ENCODE assay signal across 15 cellular contexts in the genomic region with DNA sequence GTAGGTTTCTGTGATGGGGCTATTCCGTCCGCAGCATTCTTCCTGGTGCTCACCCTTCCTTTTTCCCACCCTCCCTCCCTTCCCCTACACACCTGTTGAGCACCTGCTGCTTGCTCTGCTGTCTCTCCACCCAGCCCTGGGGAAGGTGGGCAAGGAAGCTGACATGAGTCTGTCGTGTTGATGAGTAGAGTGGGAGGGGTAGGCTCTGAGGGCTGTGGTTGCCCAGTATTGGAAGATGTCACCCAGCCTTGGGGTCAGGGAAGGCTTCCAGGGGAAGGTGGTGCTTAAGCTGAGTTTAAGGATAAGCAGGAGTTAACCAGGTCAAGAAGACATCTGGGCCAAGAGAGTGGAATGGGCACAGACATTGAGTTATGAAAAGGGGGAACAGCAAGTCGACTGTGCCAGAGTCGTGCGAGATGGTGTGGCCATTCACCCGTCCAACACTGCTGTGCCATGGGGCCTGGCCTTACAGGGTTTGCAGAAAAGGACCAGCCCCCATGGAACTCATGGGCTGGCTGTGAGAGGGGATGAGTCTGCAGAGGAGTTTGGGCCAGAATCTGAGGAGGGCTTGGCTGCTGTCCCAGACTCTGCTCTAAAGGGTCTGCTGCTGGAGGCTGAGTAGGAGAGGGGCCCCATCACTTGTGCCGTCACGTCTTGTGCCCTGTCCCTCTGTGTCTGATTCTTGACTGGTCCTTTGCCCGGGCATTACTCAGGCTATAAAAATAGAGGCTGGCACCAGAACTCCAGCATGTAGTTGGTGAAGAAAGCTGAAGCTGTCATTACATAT. TPM values are rescaled to one million over a fixed set of nuclear protein-coding genes. Genes with fewer than 3 reads are reported as not detected.
A peak's percentile ranks its signal among the peaks of the same experiment; 100 is the strongest.
DNase-seq lines count a peak whose midpoint lies in the region; ATAC-seq and TF ChIP-seq lines count a peak whose summit lies in the region.
"Had no signal": no experiment of that assay in that cellular context is flagged by ENCODE, and none has a peak within 500 bp of the region (broad histone marks: within the 10 kb centered on the region; RNA-seq: fewer than 3 reads in every experiment).

No MANE protein-coding gene starts in this region.

- H3K27ac ChIP-seq in left ventricle myocardium inferior (replicated peaks) (peak overlapping the region; percentile 90), trophoblast cell (ENCODE audit: low read depth, low read length) (no peak overlapping the region)
- H3K27ac ChIP-seq: neural progenitor cell, SJSA1, upper lobe of left lung, VCaP had no signal

- no peak overlapping the region for H4K8ac ChIP-seq in trophoblast cell (ENCODE audit: low read depth, low read length)

- no peak overlapping the region for H4K12ac ChIP-seq in trophoblast cell (ENCODE audit: low read depth, low read length)

- H3K4ac ChIP-seq in trophoblast cell (ENCODE audit: low read depth, low read length), result no peak overlapping the region

- H3K9ac ChIP-seq in trophoblast cell (ENCODE audit: low read length), result no peak overlapping the region
- H3K9ac ChIP-seq: neural progenitor cell had no signal

- DNase-seq in T-helper 1 cell, result no peak
- peak; percentile 12 for DNase-seq in activated CD8-positive, alpha-beta T cell treated with anti-CD3 and anti-CD28 coated beads, Interleukin-2, amount 10 ng/mL, durations not matched to agents 7 days and 5 days
- DNase-seq in left ventricle myocardium inferior, result peak; percentile 70
- peak; percentile 53 for DNase-seq in type B pancreatic cell (ENCODE audit: extremely low spot score, unreplicated experiment)
- DNase-seq in trophoblast cell, result no peak
- no peak for DNase-seq in mucosa of gallbladder (ENCODE audit: low spot score)
- DNase-seq: activated CD8-positive, alpha-beta memory T cell treated with anti-CD3 and anti-CD28 coated beads, Interleukin-2, amount 50 U/mL, for 48 hours; MM.1S; NCI-H748 treated with DMSO at 0.1 percent for 48 hours; upper lobe of left lung had no signal

- H3K27ac Mint-ChIP-seq in T-helper 1 cell treated with Interleukin-12 subunit alpha and Interleukin-12 subunit beta and Interleukin-4 antibody, amounts not matched to agents 30 μg/mL and 1 μg/mL, for 36 hours, result peak overlapping the region; percentile 54
- H3K27ac Mint-ChIP-seq in activated CD8-positive, alpha-beta T cell treated with anti-CD3 and anti-CD28 coated beads, Interleukin-2, amount 10 ng/mL, durations not matched to agents 7 days and 5 days, result no peak overlapping the region
- no peak overlapping the region for H3K27ac Mint-ChIP-seq in type B pancreatic cell
- H3K27ac Mint-ChIP-seq: neural progenitor cell had no signal

- H2AFZ ChIP-seq in trophoblast cell (ENCODE audit: insufficient read depth, low read length, poor library complexity), result no peak overlapping the region
- H2AFZ ChIP-seq: neural progenitor cell had no signal

- H3K14ac ChIP-seq in trophoblast cell (ENCODE audit: low read length), result no peak overlapping the region

- no peak overlapping the region for H3K18ac ChIP-seq in trophoblast cell (ENCODE audit: low read length)

- H3K23ac ChIP-seq in trophoblast cell (ENCODE audit: low read length), result no peak overlapping the region

- H3K79me2 ChIP-seq in trophoblast cell (ENCODE audit: control insufficient read depth, insufficient read depth, low read length, poor library complexity), result no peaks in the 10 kb centered on the region

- H3K79me1 ChIP-seq in trophoblast cell (ENCODE audit: low read length), result no peaks in the 10 kb centered on the region

- no peak overlapping the region for H3K4me2 ChIP-seq in trophoblast cell (ENCODE audit: low read length)
- H3K4me2 ChIP-seq: neural progenitor cell had no signal

- H2AK5ac ChIP-seq in trophoblast cell (ENCODE audit: low read length), result no peak overlapping the region

- TF ChIP-seq CTCF in left ventricle myocardium inferior (IDR thresholded peaks at IDR 0.05; ENCODE audit: borderline replicate concordance), result no peak
- TF ChIP-seq CTCF in type B pancreatic cell (conservative IDR thresholded peaks at IDR 0.05), result no peak

- H3K4me1 ChIP-seq in left ventricle myocardium inferior, result peaks cover 84% of the 10 kb centered on the region
- peaks cover 4 to 7% of the 10 kb centered on the region in 2 experiments for H3K4me1 ChIP-seq in trophoblast cell (ENCODE audit: control insufficient read depth in 1 of 2, insufficient read depth in 2 of 2, low read length in 2 of 2)

- no CpG with 5 or more reads among the region's 10 CpGs for WGBS in trophoblast cell (ENCODE audit: extremely low coverage, insufficient coverage, insufficient read length)

- H3K4me3 ChIP-seq in left ventricle myocardium inferior (no peak overlapping the region), trophoblast cell (ENCODE audit: low read depth, low read length) (no peak overlapping the region)
- H3K4me3 ChIP-seq: neural progenitor cell, SJSA1, upper lobe of left lung had no signal

- peaks cover 44% of the 10 kb centered on the region for H3K4me1 Mint-ChIP-seq in T-helper 1 cell treated with Interleukin-12 subunit alpha and Interleukin-12 subunit beta and Interleukin-4 antibody, amounts not matched to agents 30 μg/mL and 1 μg/mL, for 36 hours (ENCODE audit: low read depth)
- peaks cover 67% of the 10 kb centered on the region for H3K4me1 Mint-ChIP-seq in activated CD8-positive, alpha-beta T cell treated with anti-CD3 and anti-CD28 coated beads, Interleukin-2, amount 10 ng/mL, durations not matched to agents 7 days and 5 days (ENCODE audit: low read depth)
- H3K4me1 Mint-ChIP-seq in type B pancreatic cell (ENCODE audit: unreplicated experiment), result peaks cover 24% of the 10 kb centered on the region

- H3K9me3 ChIP-seq in left ventricle myocardium inferior (replicated peaks), result no peaks in the 10 kb centered on the region
- no peaks in the 10 kb centered on the region for H3K9me3 ChIP-seq in trophoblast cell (ENCODE audit: insufficient read depth, low read depth, low read length)
- H3K9me3 ChIP-seq: SJSA1, upper lobe of left lung had no signal

- H3K9me3 Mint-ChIP-seq in T-helper 1 cell treated with Interleukin-12 subunit alpha and Interleukin-12 subunit beta and Interleukin-4 antibody, amounts not matched to agents 30 μg/mL and 1 μg/mL, for 36 hours, result peaks cover 4% of the 10 kb centered on the region
- H3K9me3 Mint-ChIP-seq in activated CD8-positive, alpha-beta T cell treated with anti-CD3 and anti-CD28 coated beads, Interleukin-2, amount 10 ng/mL, durations not matched to agents 7 days and 5 days (ENCODE audit: insufficient read depth), result peaks cover 5% of the 10 kb centered on the region
- H3K9me3 Mint-ChIP-seq in type B pancreatic cell, result no peaks in the 10 kb centered on the region
- H3K9me3 Mint-ChIP-seq: neural progenitor cell had no signal

- intact Hi-C loops in left ventricle myocardium inferior (cut with micrococcal nuclease), result no loop called here

- H2BK5ac ChIP-seq in trophoblast cell (ENCODE audit: low read depth, low read length, poor library complexity), result no peak overlapping the region

- H3K36me3 Mint-ChIP-seq in T-helper 1 cell treated with Interleukin-12 subunit alpha and Interleukin-12 subunit beta and Interleukin-4 antibody, amounts not matched to agents 30 μg/mL and 1 μg/mL, for 36 hours (ENCODE audit: low read depth), result peaks cover 26% of the 10 kb centered on the region
- H3K36me3 Mint-ChIP-seq in activated CD8-positive, alpha-beta T cell treated with anti-CD3 and anti-CD28 coated beads, Interleukin-2, amount 10 ng/mL, durations not matched to agents 7 days and 5 days (ENCODE audit: low read depth), result peaks cover 38% of the 10 kb centered on the region
- H3K36me3 Mint-ChIP-seq in type B pancreatic cell, result peaks cover 6% of the 10 kb centered on the region

- no peaks in the 10 kb centered on the region for H3K36me3 ChIP-seq in left ventricle myocardium inferior
- H3K36me3 ChIP-seq in trophoblast cell (ENCODE audit: control insufficient read depth in 1 of 2, insufficient read depth in 2 of 2, low read length in 2 of 2), result no peaks in the 10 kb centered on the region
- H3K36me3 ChIP-seq: neural progenitor cell, SJSA1, upper lobe of left lung had no signal

- H2BK120ac ChIP-seq in trophoblast cell (ENCODE audit: insufficient read depth, low read length, poor library complexity), result no peak overlapping the region

- CTCF ChIA-PET in activated CD8-positive, alpha-beta T cell treated with anti-CD3 and anti-CD28 coated beads, Interleukin-2, amount 10 ng/mL, durations not matched to agents 7 days and 5 days (lab: Charles Lee), result interaction anchor here (1.1 to 3.3 kb wide), 3 partner anchors 9 to 11 kb away, joined by 3 to 29 read pairs (median 15); a partner anchor contains a TSS

- H3K27me3 Mint-ChIP-seq in T-helper 1 cell treated with Interleukin-12 subunit alpha and Interleukin-12 subunit beta and Interleukin-4 antibody, amounts not matched to agents 30 μg/mL and 1 μg/mL, for 36 hours (ENCODE audit: low read depth), result no peaks in the 10 kb centered on the region
- H3K27me3 Mint-ChIP-seq in activated CD8-positive, alpha-beta T cell treated with anti-CD3 and anti-CD28 coated beads, Interleukin-2, amount 10 ng/mL, durations not matched to agents 7 days and 5 days (ENCODE audit: low read depth), result no peaks in the 10 kb centered on the region
- no peaks in the 10 kb centered on the region for H3K27me3 Mint-ChIP-seq in type B pancreatic cell

- no peak overlapping the region for H4K91ac ChIP-seq in trophoblast cell (ENCODE audit: low read depth, low read length)

- H3K27me3 ChIP-seq in left ventricle myocardium inferior (ENCODE audit: low read depth), result no peaks in the 10 kb centered on the region
- H3K27me3 ChIP-seq in trophoblast cell (ENCODE audit: insufficient read depth, low read length), result no peaks in the 10 kb centered on the region
- H3K27me3 ChIP-seq: neural progenitor cell, SJSA1, upper lobe of left lung had no signal

- no peak overlapping the region for H3K4me3 Mint-ChIP-seq in T-helper 1 cell treated with Interleukin-12 subunit alpha and Interleukin-12 subunit beta and Interleukin-4 antibody, amounts not matched to agents 30 μg/mL and 1 μg/mL, for 36 hours
- H3K4me3 Mint-ChIP-seq in activated CD8-positive, alpha-beta T cell treated with anti-CD3 and anti-CD28 coated beads, Interleukin-2, amount 10 ng/mL, durations not matched to agents 7 days and 5 days, result no peak overlapping the region
- H3K4me3 Mint-ChIP-seq in type B pancreatic cell, result no peak overlapping the region
- H3K4me3 Mint-ChIP-seq: neural progenitor cell had no signal

- POLR2A ChIA-PET in activated CD8-positive, alpha-beta T cell treated with anti-CD3 and anti-CD28 coated beads, Interleukin-2, amount 10 ng/mL, durations not matched to agents 7 days and 5 days (lab: Charles Lee), result interaction anchor here (1.1 to 2.6 kb wide), 3 partner anchors 9 to 70 kb away, joined by 3 to 20 read pairs (median 6); a partner anchor contains a TSS

- H2BK12ac ChIP-seq in trophoblast cell (ENCODE audit: low read length), result no peak overlapping the region

- ATAC-seq in activated CD8-positive, alpha-beta T cell treated with anti-CD3 and anti-CD28 coated beads, Interleukin-2, amount 10 ng/mL, durations not matched to agents 7 days and 5 days, result no peak
- no peak for ATAC-seq in HG03025 (IDR thresholded peaks at IDR 0.05; ENCODE audit: low FRiP score, unreplicated experiment)

RNA-seq across cellular contexts. Expression of a gene that starts 9.8 kb away (rescaled TPM):
- total RNA-seq in activated CD8-positive, alpha-beta T cell treated with anti-CD3 and anti-CD28 coated beads, Interleukin-2, amount 10 ng/mL, durations not matched to agents 7 days and 5 days, result 10 to 100 TPM; 15.0 to 16.5 TPM
- total RNA-seq in left ventricle myocardium inferior (25.6 TPM), type B pancreatic cell (ENCODE audit: low replicate concordance) (22.2 and 26.1 TPM in 2 replicates), mucosa of gallbladder (14.1 TPM)
- 4.8 and 6.0 TPM in 2 replicates for polyA plus RNA-seq in trophoblast cell (2013)

Comparison
In these comparisons a context has a peak if more than half of its experiments do, and no peak if none do; other contexts are left out.
1. DNase-seq: peak in activated CD8-positive, alpha-beta T cell treated with anti-CD3 and anti-CD28 coated beads, Interleukin-2, amount 10 ng/mL, durations not matched to agents 7 days and 5 days (single experiment), left ventricle myocardium inferior (single experiment) and type B pancreatic cell (single experiment); none in T-helper 1 cell (0 of 5), trophoblast cell (0 of 2) and mucosa of gallbladder (single experiment).